20 cellular contexts compared by ENCODE assay signal in the genomic region with DNA sequence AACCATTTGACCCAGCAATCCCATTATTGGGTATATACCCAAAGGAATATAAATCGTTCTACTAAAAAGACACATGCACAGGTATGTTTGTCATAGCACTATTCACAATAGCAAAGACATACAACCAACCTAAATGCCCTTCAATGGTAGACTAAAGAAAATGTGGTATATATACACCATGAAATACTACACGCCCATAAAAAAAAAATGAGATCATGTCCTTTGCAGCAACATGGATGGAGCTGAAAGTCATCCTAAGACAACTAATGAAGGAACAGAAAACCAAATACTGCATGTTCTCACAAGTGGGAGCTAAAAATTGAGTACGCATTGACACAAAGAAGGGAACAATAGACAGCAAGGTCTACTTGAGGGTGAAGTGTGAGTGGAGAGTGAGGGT.
"Had no signal": no experiment of that assay in that cellular context is flagged by ENCODE, and none has a peak within 500 bp of the region (broad histone marks: within the 10 kb centered on the region; RNA-seq: fewer than 3 reads in every experiment).

No MANE protein-coding gene starts in this region.

- ATAC-seq: Right ventricle myocardium inferior, SK-N-SH treated with all-trans-retinoic acid at 6 μM for 48 hours, T-helper 17 cell had no signal

- H3K27ac ChIP-seq: PC-9, Peyer's patch, SJCRH30 had no signal

- H3K4me1 ChIP-seq: Peyer's patch, SJCRH30 had no signal

- DNase-seq: KBM-7; MV-4-11; NCI-H1048; NCI-H1105; NCI-H1436 treated with DMSO at 0.1 percent for 48 hours; NCI-H1694; NCI-H2081 treated with DMSO at 0.1 percent for 48 hours; NCI-H2227 treated with DMSO at 0.1 percent for 48 hours; NCI-H446 treated with DMSO at 0.1 percent for 48 hours; NCI-H526; NCI-H82; NK-92 treated with Interleukin-12 subunit alpha and Interleukin-12 subunit beta, amount 100 ng/mL, for 24 hours; OCI-M1; PC-9; Peyer's patch; SJCRH30; T-helper 1 cell; T-helper 17 cell had no signal

- H3K9me3 ChIP-seq: Peyer's patch, SJCRH30 had no signal

- H3K4me3 ChIP-seq: PC-9, Peyer's patch, SJCRH30 had no signal
